In the genomic region with DNA sequence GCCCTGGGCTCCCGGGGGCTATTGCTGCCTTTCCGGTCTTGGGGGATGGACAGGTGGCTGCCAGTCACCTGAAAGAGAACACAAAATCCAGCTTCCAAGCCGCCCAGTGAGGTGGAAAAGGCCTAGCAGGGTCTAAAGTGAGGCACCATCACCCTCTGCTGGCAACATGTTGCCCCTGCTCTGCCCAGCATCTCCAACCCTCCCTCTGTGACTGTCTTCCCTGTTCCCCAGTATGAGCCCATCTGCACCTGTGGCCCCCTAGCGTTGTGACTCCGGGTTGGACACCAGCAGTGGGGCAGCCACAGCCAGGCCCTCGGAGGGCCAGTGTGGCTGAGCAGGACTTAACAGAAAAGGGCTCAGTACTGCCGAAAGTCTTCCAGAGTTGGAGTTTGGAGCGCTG, we compare ENCODE assay signal across 11 cellular contexts. TPM values are rescaled to one million over a fixed set of nuclear protein-coding genes. Genes with fewer than 3 reads are reported as not detected.
DNase-seq lines count a peak whose midpoint lies in the region; ATAC-seq and TF ChIP-seq lines count a peak whose summit lies in the region.
"Not testable (repeated sequence)": the region's sequence is repeated elsewhere in the genome, so short reads cannot be mapped to it uniquely, and the experiment has no call there.
"Had no signal": no experiment of that assay in that cellular context is flagged by ENCODE, and none has a peak within 500 bp of the region (broad histone marks: within the 10 kb centered on the region; RNA-seq: fewer than 3 reads in every experiment).

No MANE protein-coding gene starts in this region.

- POLR2A ChIA-PET in activated naive CD8-positive, alpha-beta T cell treated with anti-CD3 and anti-CD28 coated beads, Interleukin-2, amount 10 ng/mL, durations not matched to agents 7 days and 5 days (lab: Charles Lee): interaction anchor here (0.7 kb wide), 1 partner anchor 28 kb away, joined by 3 read pairs; no protein-coding TSS in a partner anchor

- not testable (repeated sequence) for H3K27ac ChIP-seq in SJCRH30, cardiac muscle cell

- not testable (repeated sequence) for H3K36me3 Mint-ChIP-seq in activated naive CD8-positive, alpha-beta T cell treated with anti-CD3 and anti-CD28 coated beads, Interleukin-2, amount 10 ng/mL, durations not matched to agents 7 days and 5 days

- peak; percentile 52 for ATAC-seq in activated naive CD8-positive, alpha-beta T cell treated with anti-CD3 and anti-CD28 coated beads, Interleukin-2, amount 10 ng/mL, durations not matched to agents 7 days and 5 days (ENCODE audit: low read depth)

- not testable (repeated sequence) for H3K27ac Mint-ChIP-seq in activated naive CD8-positive, alpha-beta T cell treated with anti-CD3 and anti-CD28 coated beads, Interleukin-2, amount 10 ng/mL, durations not matched to agents 7 days and 5 days

- not testable (repeated sequence) for H3K36me3 ChIP-seq in SJCRH30, cardiac muscle cell

- H3K4me1 ChIP-seq in SJCRH30; cardiac muscle cell (ENCODE audit: low read depth): not testable (repeated sequence)

- H3K27me3 ChIP-seq in SJCRH30, cardiac muscle cell: not testable (repeated sequence)

- not testable (repeated sequence) for TF ChIP-seq CTCF in GM13976 (IDR thresholded peaks at IDR 0.05; ENCODE audit: borderline replicate concordance, control extremely low read depth, extremely low read depth, insufficient read depth, missing control alignments)
- TF ChIP-seq CTCF in cardiac muscle cell (IDR thresholded peaks at IDR 0.05; ENCODE audit: low read depth, low read length): peak; percentile 20
- TF ChIP-seq CTCF in retinal pigment epithelial cell (conservative IDR thresholded peaks at IDR 0.05; ENCODE audit: low read depth, low read length): peak; percentile 39

- peak; percentile 8 for DNase-seq in COLO668 (lab: John Stamatoyannopoulos, UW; ENCODE audit: unreplicated experiment)
- DNase-seq in GM13976 (ENCODE audit: low spot score): peak; percentile 32
- DNase-seq in HT-29 (ENCODE audit: low spot score): peak; percentile 82
- peak; percentile 26 for DNase-seq in NCI-H2171 treated with DMSO at 0.1 percent for 48 hours (lab: John Stamatoyannopoulos, UW)
- peak; percentile 53 to 60 for DNase-seq in SJCRH30
- not testable (repeated sequence) for DNase-seq in activated naive CD8-positive, alpha-beta T cell treated with anti-CD3 and anti-CD28 coated beads, Interleukin-2, amount 10 ng/mL, durations not matched to agents 7 days and 5 days; retinal pigment epithelial cell (ENCODE audit: low read depth)
- DNase-seq in cardiac muscle cell (ENCODE audit: low read depth in 1 of 2, low spot score in 1 of 2): peak; percentile 7 to 17

- H3K4me3 ChIP-seq in SJCRH30; cardiac muscle cell; retinal pigment epithelial cell (ENCODE audit: low read length): not testable (repeated sequence)

- H3K9me3 ChIP-seq in SJCRH30 (replicated peaks); cardiac muscle cell (ENCODE audit: low read depth): not testable (repeated sequence)

- not testable (repeated sequence) for H3K27me3 Mint-ChIP-seq in activated naive CD8-positive, alpha-beta T cell treated with anti-CD3 and anti-CD28 coated beads, Interleukin-2, amount 10 ng/mL, durations not matched to agents 7 days and 5 days

- not testable (repeated sequence) for H3K9me3 Mint-ChIP-seq in activated naive CD8-positive, alpha-beta T cell treated with anti-CD3 and anti-CD28 coated beads, Interleukin-2, amount 10 ng/mL, durations not matched to agents 7 days and 5 days

- peaks cover 11% of the 10 kb centered on the region for H3K4me1 Mint-ChIP-seq in activated naive CD8-positive, alpha-beta T cell treated with anti-CD3 and anti-CD28 coated beads, Interleukin-2, amount 10 ng/mL, durations not matched to agents 7 days and 5 days

- not testable (repeated sequence) for H3K4me3 Mint-ChIP-seq in activated naive CD8-positive, alpha-beta T cell treated with anti-CD3 and anti-CD28 coated beads, Interleukin-2, amount 10 ng/mL, durations not matched to agents 7 days and 5 days

- in situ Hi-C loops in GM13976 (cut with MboI; ENCODE audit: low sequenced_read_pairs, unreplicated experiment): loop anchor here (25.0 kb wide), 1 partner anchor 198 kb away; no protein-coding TSS in a partner anchor

RNA-seq across cellular contexts. Expression of gene CXCR3, which starts 45.9 kb away (rescaled TPM):
- total RNA-seq in HT-29 (2014; rRNA removed; shearing (Covaris generic)): 0.73 and 0.89 TPM in 2 replicates
- total RNA-seq in SJCRH30 (2014; rRNA removed; shearing (Covaris generic)): not detected in 2 replicates
- total RNA-seq in activated naive CD8-positive, alpha-beta T cell treated with anti-CD3 and anti-CD28 coated beads, Interleukin-2, amount 10 ng/mL, durations not matched to agents 7 days and 5 days: 100 to 1,000 TPM; 105 to 107 TPM
- total RNA-seq in cardiac muscle cell: not detected in 2 replicates
- not detected in 2 replicates for polyA plus RNA-seq in cardiac muscle cell
- total RNA-seq: renal cortical epithelial cell had no signal

RNA-seq across cellular contexts. Expression of gene CXorf49, which starts 53.9 kb away (rescaled TPM):
- not detected in 2 replicates for total RNA-seq in HT-29 (2014; rRNA removed; shearing (Covaris generic))
- not detected in 2 replicates for total RNA-seq in SJCRH30 (2014; rRNA removed; shearing (Covaris generic))
- not detected for total RNA-seq in activated naive CD8-positive, alpha-beta T cell treated with anti-CD3 and anti-CD28 coated beads, Interleukin-2, amount 10 ng/mL, durations not matched to agents 7 days and 5 days
- total RNA-seq in cardiac muscle cell: not detected in 2 replicates
- not detected in 2 replicates for polyA plus RNA-seq in cardiac muscle cell
- total RNA-seq: CD8-positive, alpha-beta T cell; heart right ventricle; renal cortical epithelial cell had no signal
- polyA plus RNA-seq: heart right ventricle had no signal

Comparison
In these comparisons a context has a peak if more than half of its experiments do, and no peak if none do; other contexts are left out.
1. RNA of gene CXCR3, which starts 45.9 kb away (total RNA-seq): 105 to 107 TPM in activated naive CD8-positive, alpha-beta T cell treated with anti-CD3 and anti-CD28 coated beads, Interleukin-2, amount 10 ng/mL, durations not matched to agents 7 days and 5 days; 0.73 to 0.89 TPM in HT-29, not detected in SJCRH30 and not detected in cardiac muscle cell; every median in the first group is over 10 times any median in the second.